ENCODE assay signal across 8 cellular contexts in the genomic region with DNA sequence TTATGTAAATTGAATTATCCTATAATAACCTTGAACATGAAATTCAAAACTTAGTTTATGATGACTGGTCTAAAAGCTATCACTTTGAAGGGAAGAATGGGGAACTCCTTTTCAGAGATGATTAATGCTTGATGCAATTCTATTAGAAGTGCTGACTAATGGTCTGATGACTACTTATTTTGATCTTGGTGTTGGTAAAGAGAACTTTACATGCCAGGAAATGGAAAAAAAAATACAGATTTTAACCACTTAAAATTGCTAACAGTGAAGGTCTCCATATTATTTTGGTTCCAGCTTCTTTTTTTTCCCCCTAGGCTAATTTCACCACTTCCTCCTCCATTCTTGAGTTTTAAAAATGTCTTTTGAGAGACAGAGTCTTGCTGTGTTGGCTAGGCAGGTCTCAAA. TPM values are rescaled to one million over a fixed set of nuclear protein-coding genes. Genes with fewer than 3 reads are reported as not detected.
DNase-seq lines count a peak whose midpoint lies in the region; ATAC-seq and TF ChIP-seq lines count a peak whose summit lies in the region.

No MANE protein-coding gene starts in this region.

- H3K27me3 ChIP-seq in hepatocyte (no peaks in the 10 kb centered on the region), transverse colon (no peaks in the 10 kb centered on the region)

- DNase-seq in A172 (ENCODE audit: low spot score) (peak; percentile 70), HCEC 1CT (peak; percentile 89), glomerular visceral epithelial cell (ENCODE audit: extremely low spot score) (peak; percentile 40), hepatocyte (ENCODE audit: low spot score) (no peak), transverse colon (no peak), DMS 273 treated with DMSO at 0.1 percent for 48 hours (lab: John Stamatoyannopoulos, UW) (no peak)
- no peak for DNase-seq in activated CD4-positive, alpha-beta memory T cell treated with anti-CD3 and anti-CD28 coated beads for 36 hours

- no peaks in the 10 kb centered on the region for H3K9me2 ChIP-seq in hepatocyte (replicated peaks; ENCODE audit: insufficient read depth)

- TF ChIP-seq CTCF in hepatocyte (IDR thresholded peaks at IDR 0.05; ENCODE audit: poor library complexity) (no peak), transverse colon (IDR thresholded peaks at IDR 0.05) (no peak)

- no peaks in the 10 kb centered on the region for H3K9me3 Mint-ChIP-seq in activated CD4-positive, alpha-beta memory T cell treated with anti-CD3 and anti-CD28 coated beads for 36 hours

- CTCF ChIA-PET in activated CD4-positive, alpha-beta memory T cell treated with anti-CD3 and anti-CD28 coated beads for 36 hours (lab: Charles Lee), result interaction anchor here (1.4 kb wide), 1 partner anchor 29 kb away, joined by 8 read pairs; no protein-coding TSS in a partner anchor

- no peak overlapping the region for H3K4me2 ChIP-seq in hepatocyte

- POLR2A ChIA-PET in activated CD4-positive, alpha-beta memory T cell treated with anti-CD3 and anti-CD28 coated beads for 36 hours (lab: Charles Lee), result interaction anchor here (0.8 to 1.6 kb wide), 7 partner anchors 9 to 81 kb away, joined by 3 to 5 read pairs (median 3); no protein-coding TSS in a partner anchor

- H2AFZ ChIP-seq in hepatocyte, result no peak overlapping the region

- no peak for ATAC-seq in HG03039 (IDR thresholded peaks at IDR 0.05; ENCODE audit: unreplicated experiment)

- H3K4me3 Mint-ChIP-seq in activated CD4-positive, alpha-beta memory T cell treated with anti-CD3 and anti-CD28 coated beads for 36 hours, result peak overlapping the region; percentile 38

- H3K4me1 ChIP-seq in hepatocyte (ENCODE audit: insufficient read depth), result peaks cover 10% of the 10 kb centered on the region
- peaks cover 8 to 57% (median 18%) of the 10 kb centered on the region in 4 donors for H3K4me1 ChIP-seq in transverse colon

- H3K79me2 ChIP-seq in hepatocyte, result no peaks in the 10 kb centered on the region

- no peaks in the 10 kb centered on the region for H3K36me3 Mint-ChIP-seq in activated CD4-positive, alpha-beta memory T cell treated with anti-CD3 and anti-CD28 coated beads for 36 hours

- no peak for TF ChIP-seq EP300 in transverse colon (IDR thresholded peaks at IDR 0.05; ENCODE audit: low read depth)

- H3K9me3 ChIP-seq in hepatocyte (ENCODE audit: low read depth), result no peaks in the 10 kb centered on the region
- H3K9me3 ChIP-seq in transverse colon, result no peaks in the 10 kb centered on the region

- no peak overlapping the region for H3K4me3 ChIP-seq in hepatocyte
- no peak overlapping the region for H3K4me3 ChIP-seq in transverse colon

- H3K27ac ChIP-seq in hepatocyte (no peak overlapping the region), transverse colon (peak overlapping the region in 1 of 4 donors; percentile 25)

- in situ Hi-C loops in transverse colon (cut with MboI; ENCODE audit: low pct_ligation_motif_present in 1 of 4, low pct_unique_long_range_greater_than_20kb in 1 of 4, low sequenced_read_pairs in 3 of 4), result no loop called here

- peaks cover 72% of the 10 kb centered on the region for H3K4me1 Mint-ChIP-seq in activated CD4-positive, alpha-beta memory T cell treated with anti-CD3 and anti-CD28 coated beads for 36 hours (ENCODE audit: low read depth)

- no peaks in the 10 kb centered on the region for H3K36me3 ChIP-seq in hepatocyte (replicated peaks; ENCODE audit: insufficient read depth, low read depth)
- no peaks in the 10 kb centered on the region for H3K36me3 ChIP-seq in transverse colon

- H3K27ac Mint-ChIP-seq in activated CD4-positive, alpha-beta memory T cell treated with anti-CD3 and anti-CD28 coated beads for 36 hours, result peak overlapping the region; percentile 88

- TF ChIP-seq POLR2A in transverse colon (IDR thresholded peaks at IDR 0.05), result no peak

- no peaks in the 10 kb centered on the region for H4K20me1 ChIP-seq in hepatocyte (ENCODE audit: insufficient read depth, poor library complexity, severe bottlenecking)

- no peaks in the 10 kb centered on the region for H3K27me3 Mint-ChIP-seq in activated CD4-positive, alpha-beta memory T cell treated with anti-CD3 and anti-CD28 coated beads for 36 hours

- intact Hi-C loops in activated CD4-positive, alpha-beta memory T cell treated with anti-CD3 and anti-CD28 coated beads for 36 hours (cut with micrococcal nuclease), result loop anchor here (1.0 to 10.0 kb wide), 5 partner anchors 21 to 815 kb away; no protein-coding TSS in a partner anchor
- intact Hi-C loops in transverse colon (cut with DNase I; ENCODE audit: low total_unique reads), result no loop called here

RNA-seq across cellular contexts. Expression of gene S1PR1, which starts 22.9 kb away (rescaled TPM):
- 0.50 and 0.91 TPM in 2 replicates for total RNA-seq in A172 (2014; rRNA removed; shearing (Covaris generic))
- 100 to 1,000 TPM; 134 to 140 TPM for total RNA-seq in activated CD4-positive, alpha-beta memory T cell treated with anti-CD3 and anti-CD28 coated beads for 36 hours
- total RNA-seq in hepatocyte, result 8.7 and 9.3 TPM in 2 replicates
- 9.3 and 10.0 TPM in 2 replicates for polyA plus RNA-seq in hepatocyte
- 10 to 100 TPM in 2 of 4 donors, 1 to 10 TPM in 2; 5.6 to 58.1 (median 10.4) TPM for total RNA-seq in transverse colon

Comparison
In these comparisons a context has a peak if more than half of its experiments do, and no peak if none do; other contexts are left out.
1. DNase-seq: peak in A172 (single experiment), HCEC 1CT (single experiment) and glomerular visceral epithelial cell (single experiment); none in activated CD4-positive, alpha-beta memory T cell treated with anti-CD3 and anti-CD28 coated beads for 36 hours (single experiment), hepatocyte (single experiment), transverse colon (single experiment) and DMS 273 treated with DMSO at 0.1 percent for 48 hours (single experiment).